Comparison of ENCODE assay signal across 8 cellular contexts in the genomic region with DNA sequence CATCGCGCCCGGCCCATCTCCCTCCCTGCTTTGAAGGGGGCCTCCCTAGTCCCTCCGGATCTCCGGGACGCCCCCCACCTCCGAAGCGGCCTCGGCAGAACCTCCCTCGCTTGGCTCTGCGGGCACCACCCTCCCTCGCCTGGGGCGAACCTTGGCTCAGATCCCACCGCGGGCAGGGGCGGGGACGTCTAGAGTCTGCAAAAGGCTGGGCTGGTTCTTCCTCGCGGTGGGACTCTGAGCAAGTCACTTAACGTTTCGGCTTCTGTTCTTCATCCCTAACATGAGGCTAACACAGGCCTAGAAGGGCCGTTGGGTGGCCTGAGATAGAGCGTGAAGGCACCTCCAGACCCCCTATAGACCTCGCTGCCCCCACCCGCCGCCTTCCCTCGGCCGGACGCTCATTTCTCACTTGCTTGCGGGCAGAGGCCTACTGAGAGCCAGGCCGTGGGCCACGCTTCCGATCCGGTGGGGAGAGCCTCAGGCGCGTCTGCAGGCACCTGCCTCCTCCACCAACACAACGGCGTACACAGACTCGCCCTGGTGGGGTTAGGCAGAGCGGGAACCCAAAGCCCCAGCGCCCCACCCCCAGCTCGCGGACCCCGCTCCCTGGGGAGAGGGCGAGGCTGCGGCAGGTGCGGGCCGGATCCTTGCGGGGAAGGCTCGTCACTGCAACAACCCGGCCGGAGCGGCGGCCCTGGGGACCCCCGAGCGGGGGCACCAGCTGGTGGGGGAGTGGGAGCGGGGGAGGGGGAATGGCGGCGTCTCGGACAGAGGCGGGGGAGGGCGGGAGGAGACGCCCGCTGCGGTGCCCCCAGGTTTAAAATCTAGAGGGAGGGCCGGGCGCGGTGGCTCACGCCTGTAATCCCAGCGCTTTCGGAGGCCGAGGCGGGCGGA. TPM values are rescaled to one million over a fixed set of nuclear protein-coding genes. Genes with fewer than 3 reads are reported as not detected.
A peak's percentile ranks its signal among the peaks of the same experiment; 100 is the strongest.
DNase-seq lines count a peak whose midpoint lies in the region; ATAC-seq and TF ChIP-seq lines count a peak whose summit lies in the region.

No MANE protein-coding gene starts in this region.

- TF ChIP-seq CTCF in GM10248 (IDR thresholded peaks at IDR 0.05; ENCODE audit: control extremely low read depth, extremely low read depth, low read depth, missing control alignments) (no peak), OCI-LY1 (IDR thresholded peaks at IDR 0.05; ENCODE audit: low read length) (no peak), progenitor cell of endocrine pancreas (IDR thresholded peaks at IDR 0.05; ENCODE audit: unreplicated experiment) (no peak), upper lobe of right lung (IDR thresholded peaks at IDR 0.05) (no peak)

- H3K9me2 ChIP-seq in OCI-LY1 (ENCODE audit: low read depth, low read length), result no peaks in the 10 kb centered on the region

- intact Hi-C loops in upper lobe of right lung (cut with DNase I), result no loop called here

- peaks cover 17% of the 10 kb centered on the region for H3K4me1 Mint-ChIP-seq in progenitor cell of endocrine pancreas (ENCODE audit: low read depth)

- peak overlapping the region; percentile 95 for H3K27ac ChIP-seq in OCI-LY1 (ENCODE audit: low read depth, low read length, poor library complexity, severe bottlenecking)
- peak overlapping the region; percentile 91 for H3K27ac ChIP-seq in upper lobe of right lung

- no peaks in the 10 kb centered on the region for H3K9me3 ChIP-seq in OCI-LY1 (ENCODE audit: low read length)
- H3K9me3 ChIP-seq in upper lobe of right lung, result no peaks in the 10 kb centered on the region

- no peaks in the 10 kb centered on the region for H3K9me3 Mint-ChIP-seq in progenitor cell of endocrine pancreas (ENCODE audit: low read depth)

- H3K36me3 ChIP-seq in OCI-LY1 (ENCODE audit: insufficient read depth, low read length) (peaks cover 7% of the 10 kb centered on the region; the same call in 1 of the 2 replicates), upper lobe of right lung (peaks cover 18% of the 10 kb centered on the region)

- ATAC-seq in upper lobe of right lung, result peak; percentile 28

- peak overlapping the region; percentile 58 for H3K4me3 ChIP-seq in OCI-LY1 (ENCODE audit: low read depth, low read length, poor library complexity, severe bottlenecking)
- peak overlapping the region; percentile 67 for H3K4me3 ChIP-seq in upper lobe of right lung

- H4K20me1 ChIP-seq in OCI-LY1 (ENCODE audit: insufficient read depth, low read length), result no peaks in the 10 kb centered on the region

- peaks cover 5% of the 10 kb centered on the region for H3K27me3 Mint-ChIP-seq in progenitor cell of endocrine pancreas

- H3K27ac Mint-ChIP-seq in progenitor cell of endocrine pancreas, result peak overlapping the region; percentile 93

- H3K27me3 ChIP-seq in OCI-LY1 (ENCODE audit: insufficient read depth, low read length) (no peaks in the 10 kb centered on the region), upper lobe of right lung (no peaks in the 10 kb centered on the region)

- peak overlapping the region; percentile 66; the same call in 1 of the 2 replicates for H3K9ac ChIP-seq in OCI-LY1 (ENCODE audit: low read length)

- H3F3A ChIP-seq in OCI-LY1 (ENCODE audit: insufficient read depth, low read length), result no peaks in the 10 kb centered on the region

- no peaks in the 10 kb centered on the region for H3K79me2 ChIP-seq in OCI-LY1 (ENCODE audit: insufficient read depth, low read length)

- H3K4me2 ChIP-seq in OCI-LY1 (ENCODE audit: low read length), result peak overlapping the region; percentile 84

- CTCF ChIA-PET in GM10248 (lab: Yijun Ruan, JAX), result interaction anchor here (0.8 to 2.9 kb wide), 4 partner anchors 29 to 122 kb away, joined by 3 to 16 read pairs (median 4); partner anchors contain the start of gene INPP5K

- H3K4me1 ChIP-seq in OCI-LY1 (ENCODE audit: insufficient read depth, low read length, severe bottlenecking), result peaks cover 55% of the 10 kb centered on the region
- H3K4me1 ChIP-seq in upper lobe of right lung, result peaks cover 56% of the 10 kb centered on the region

- DNase-seq in GM10248 (ENCODE audit: extremely low spot score) (peak; percentile 71), germinal center (ENCODE audit: low spot score) (peak; percentile 81), progenitor cell of endocrine pancreas (ENCODE audit: low spot score, unreplicated experiment) (peak; percentile 32), upper lobe of right lung (peak; percentile 93), NCI-H2107 (lab: John Stamatoyannopoulos, UW) (no peak)
- peak; percentile 91 for DNase-seq in activated effector memory CD4-positive, alpha-beta T cell treated with anti-CD3 and anti-CD28 coated beads, Interleukin-2, amount 50 U/mL, for 16 hours
- no peak for DNase-seq in NK-92 treated with Interleukin-12 subunit alpha and Interleukin-12 subunit beta, amount 100 ng/mL, for 24 hours (lab: John Stamatoyannopoulos, UW)

- POLR2A ChIA-PET in GM10248 (lab: Yijun Ruan, JAX), result interaction anchor here (0.8 kb wide), 1 partner anchor 12 kb away, joined by 4 read pairs; no protein-coding TSS in a partner anchor

- H3K4me3 Mint-ChIP-seq in progenitor cell of endocrine pancreas (ENCODE audit: low read depth), result peak overlapping the region; percentile 73

- H2AFZ ChIP-seq in OCI-LY1 (ENCODE audit: low read length), result no peak overlapping the region

- H3K36me3 Mint-ChIP-seq in progenitor cell of endocrine pancreas (ENCODE audit: insufficient read depth), result peaks cover 2% of the 10 kb centered on the region

RNA-seq across cellular contexts. Expression of gene MYO1C, which starts 5.4 kb away (rescaled TPM):
- total RNA-seq in progenitor cell of endocrine pancreas (64.4 and 84.0 TPM in 2 replicates), upper lobe of right lung (322 TPM)

RNA-seq across cellular contexts. Expression of gene INPP5K, which starts 29.4 kb away (rescaled TPM):
- total RNA-seq in progenitor cell of endocrine pancreas (27.1 and 29.8 TPM in 2 replicates), upper lobe of right lung (69.8 TPM)

RNA-seq across cellular contexts. Expression of gene CRK, which starts 31.0 kb away (rescaled TPM):
- total RNA-seq in progenitor cell of endocrine pancreas, result 41.6 and 44.8 TPM in 2 replicates
- total RNA-seq in upper lobe of right lung, result 81.3 TPM

Comparison
In these comparisons a context has a peak if more than half of its experiments do, and no peak if none do; other contexts are left out.
1. DNase-seq: peak in GM10248 (single experiment), activated effector memory CD4-positive, alpha-beta T cell treated with anti-CD3 and anti-CD28 coated beads, Interleukin-2, amount 50 U/mL, for 16 hours (single experiment), germinal center (single experiment), progenitor cell of endocrine pancreas (single experiment) and upper lobe of right lung (single experiment); none in NK-92 treated with Interleukin-12 subunit alpha and Interleukin-12 subunit beta, amount 100 ng/mL, for 24 hours (single experiment) and NCI-H2107 (single experiment).